ENCODE assay signal across 18 cellular contexts in the genomic region with DNA sequence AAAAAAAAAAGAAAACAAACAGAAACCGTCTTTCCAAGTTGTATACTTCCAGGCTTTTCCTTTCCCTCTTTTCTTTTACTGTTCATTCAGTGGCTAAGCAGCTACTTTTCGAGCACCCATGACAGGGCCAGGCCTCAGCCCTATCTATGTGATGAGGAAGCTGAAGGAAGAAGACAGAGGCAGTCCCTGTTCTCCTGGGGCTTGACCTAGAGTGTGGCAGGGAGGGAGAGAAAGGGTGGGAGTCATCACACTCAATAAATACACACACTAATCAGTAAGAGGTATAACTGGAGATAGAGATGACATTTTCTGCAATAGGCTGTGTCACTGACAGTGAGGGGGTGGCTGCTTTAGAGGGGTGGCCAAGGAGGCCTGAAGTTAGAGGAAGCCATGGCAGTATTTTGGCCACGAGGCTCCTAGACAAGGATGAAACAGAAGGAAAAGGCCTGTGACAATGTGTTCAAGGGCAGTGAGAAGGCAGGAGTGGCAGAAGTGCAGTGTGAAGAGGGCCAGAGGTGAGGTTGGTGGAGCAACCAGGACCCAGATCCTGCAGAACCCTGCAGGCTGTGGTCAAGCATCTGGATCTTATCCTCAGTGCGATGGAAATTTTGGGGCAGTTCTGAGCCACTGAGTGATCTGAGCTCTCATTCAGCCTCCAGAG.
DNase-seq lines count a peak whose midpoint lies in the region; TF ChIP-seq lines count a peak whose summit lies in the region.
"Had no signal": no experiment of that assay in that cellular context is flagged by ENCODE, and none has a peak within 500 bp of the region (broad histone marks: within the 10 kb centered on the region; RNA-seq: fewer than 3 reads in every experiment).

No MANE protein-coding gene starts in this region.

- H3K9me3 ChIP-seq in WERI-Rb-1 (ENCODE audit: severe bottlenecking) (no peaks in the 10 kb centered on the region), thymus (ENCODE audit: control insufficient read depth) (no peaks in the 10 kb centered on the region), smooth muscle cell (replicated peaks; ENCODE audit: low read depth) (no peaks in the 10 kb centered on the region)
- H3K9me3 ChIP-seq: colonic mucosa had no signal

- intact Hi-C loops in activated CD4-positive, alpha-beta T cell treated with anti-CD3 and anti-CD28 coated beads, Interleukin-2, amount 10 ng/mL, durations not matched to agents 24 days and 14 days (cut with micrococcal nuclease): no loop called here

- H3K27ac ChIP-seq in WERI-Rb-1: peak overlapping the region; percentile 72
- H3K27ac ChIP-seq in thymus (ENCODE audit: low read depth): peak overlapping the region; percentile 80
- no peak overlapping the region for H3K27ac ChIP-seq in smooth muscle cell (ENCODE audit: low read depth)
- H3K27ac ChIP-seq: colonic mucosa, GM23248, PC-9, SK-N-MC had no signal

- H3K36me3 ChIP-seq in WERI-Rb-1: no peaks in the 10 kb centered on the region
- H3K36me3 ChIP-seq in thymus (ENCODE audit: control insufficient read depth, insufficient read depth): no peaks in the 10 kb centered on the region
- H3K36me3 ChIP-seq in smooth muscle cell (ENCODE audit: low read depth): no peaks in the 10 kb centered on the region
- H3K36me3 ChIP-seq: colonic mucosa had no signal

- no peaks in the 10 kb centered on the region for H3K79me2 ChIP-seq in smooth muscle cell (ENCODE audit: low read depth)

- no peaks in the 10 kb centered on the region for H3K27me3 ChIP-seq in WERI-Rb-1 (ENCODE audit: insufficient read depth, low read depth, severe bottlenecking)
- no peaks in the 10 kb centered on the region for H3K27me3 ChIP-seq in thymus (ENCODE audit: control insufficient read depth, insufficient read depth)
- H3K27me3 ChIP-seq in smooth muscle cell (ENCODE audit: low read depth): no peaks in the 10 kb centered on the region
- H3K27me3 ChIP-seq: colonic mucosa had no signal

- no peaks in the 10 kb centered on the region for H3K36me3 Mint-ChIP-seq in activated CD4-positive, alpha-beta T cell treated with anti-CD3 and anti-CD28 coated beads, Interleukin-2, amount 10 ng/mL, durations not matched to agents 24 days and 14 days (ENCODE audit: low read depth)
- no peaks in the 10 kb centered on the region for H3K36me3 Mint-ChIP-seq in nephron progenitor cell (ENCODE audit: low read depth)

- H3K27me3 Mint-ChIP-seq in activated CD4-positive, alpha-beta T cell treated with anti-CD3 and anti-CD28 coated beads, Interleukin-2, amount 10 ng/mL, durations not matched to agents 24 days and 14 days: peaks cover 10% of the 10 kb centered on the region
- peaks cover 3% of the 10 kb centered on the region for H3K27me3 Mint-ChIP-seq in nephron progenitor cell (ENCODE audit: low read depth, poor library complexity)

- H3K4me1 ChIP-seq in thymus (ENCODE audit: control insufficient read depth, insufficient read depth, low read length): peaks cover 4% of the 10 kb centered on the region
- H3K4me1 ChIP-seq in smooth muscle cell (ENCODE audit: low read depth): peaks cover 8% of the 10 kb centered on the region
- H3K4me1 ChIP-seq: colonic mucosa had no signal

- H3F3A ChIP-seq in smooth muscle cell (ENCODE audit: low read depth): peaks cover 2% of the 10 kb centered on the region

- no peak overlapping the region for H3K4me2 ChIP-seq in smooth muscle cell
- H3K4me2 ChIP-seq: PC-9 had no signal

- no peak for DNase-seq in activated CD4-positive, alpha-beta T cell treated with anti-CD3 and anti-CD28 coated beads, Interleukin-2, amount 10 ng/mL, durations not matched to agents 24 days and 14 days
- no peak for DNase-seq in activated CD4-positive, alpha-beta T cell treated with anti-CD3 and anti-CD28 coated beads, Interleukin-2, amount 50 U/mL, for 48 hours
- no peak for DNase-seq in WERI-Rb-1
- DNase-seq in nephron progenitor cell: no peak
- DNase-seq in GDM1 (lab: John Stamatoyannopoulos, UW): no peak
- DNase-seq in epidermal melanocyte (ENCODE audit: insufficient read length, low spot score): no peak
- no peak for DNase-seq in smooth muscle cell (lab: John Stamatoyannopoulos, UW; ENCODE audit: unreplicated experiment)
- DNase-seq: activated CD4-positive, alpha-beta T cell treated with anti-CD3 and anti-CD28 coated beads for 4 hours; activated naive CD4-positive, alpha-beta T cell treated with Interleukin-2 at 50 U/mL for 16 hours; colonic mucosa; NCI-H1436 treated with DMSO at 0.1 percent for 48 hours; NCI-H774; PC-9; stimulated activated CD4-positive, alpha-beta T cell treated with anti-CD3 and anti-CD28 coated beads, Interleukin-2, amount 100 ng/mL, for 24 hours; T1000 had no signal

- no peak overlapping the region for H3K4me3 ChIP-seq in WERI-Rb-1 (ENCODE audit: low read depth, low read length)
- H3K4me3 ChIP-seq in thymus (ENCODE audit: low read length): no peak overlapping the region
- no peak overlapping the region for H3K4me3 ChIP-seq in smooth muscle cell
- H3K4me3 ChIP-seq: colonic mucosa, GM23248, PC-9, SK-N-MC had no signal

- peak overlapping the region; percentile 35 for H3K27ac Mint-ChIP-seq in activated CD4-positive, alpha-beta T cell treated with anti-CD3 and anti-CD28 coated beads, Interleukin-2, amount 10 ng/mL, durations not matched to agents 24 days and 14 days
- H3K27ac Mint-ChIP-seq in nephron progenitor cell: peak overlapping the region; percentile 62

- 95% methylated on average over 4 of the region's 4 CpGs for WGBS in thymus
- WGBS in smooth muscle cell (ENCODE audit: low lambda C conversion rate): 76% methylated on average over 4 of the region's 4 CpGs

- H2AFZ ChIP-seq in smooth muscle cell (ENCODE audit: low read depth): no peak overlapping the region
- H2AFZ ChIP-seq: PC-9 had no signal

- no peak overlapping the region for H3K4me3 Mint-ChIP-seq in activated CD4-positive, alpha-beta T cell treated with anti-CD3 and anti-CD28 coated beads, Interleukin-2, amount 10 ng/mL, durations not matched to agents 24 days and 14 days
- no peak overlapping the region for H3K4me3 Mint-ChIP-seq in nephron progenitor cell

- no peak for TF ChIP-seq CTCF in WERI-Rb-1 (IDR thresholded peaks at IDR 0.05; ENCODE audit: low read depth, low read length)
- no peak for TF ChIP-seq CTCF in nephron progenitor cell (IDR thresholded peaks at IDR 0.05)
- no peak for TF ChIP-seq CTCF in smooth muscle cell (IDR thresholded peaks at IDR 0.05; ENCODE audit: borderline replicate concordance, insufficient read depth, poor library complexity, severe bottlenecking)

- H3K9ac ChIP-seq in smooth muscle cell (ENCODE audit: low read depth): no peak overlapping the region
- H3K9ac ChIP-seq: GM23248 had no signal

- H3K9me3 Mint-ChIP-seq in activated CD4-positive, alpha-beta T cell treated with anti-CD3 and anti-CD28 coated beads, Interleukin-2, amount 10 ng/mL, durations not matched to agents 24 days and 14 days: no peaks in the 10 kb centered on the region
- H3K9me3 Mint-ChIP-seq in nephron progenitor cell: no peaks in the 10 kb centered on the region

- H3K4me1 Mint-ChIP-seq in activated CD4-positive, alpha-beta T cell treated with anti-CD3 and anti-CD28 coated beads, Interleukin-2, amount 10 ng/mL, durations not matched to agents 24 days and 14 days: peaks cover 27% of the 10 kb centered on the region
- peaks cover 34% of the 10 kb centered on the region for H3K4me1 Mint-ChIP-seq in nephron progenitor cell

- H4K20me1 ChIP-seq in smooth muscle cell (ENCODE audit: low read depth): no peaks in the 10 kb centered on the region
